ENCODE assay signal across 33 cellular contexts in genomic region chr16:27020031-27020430, GRCh38. TPM values are rescaled to one million over a fixed set of nuclear protein-coding genes. Genes with fewer than 3 reads are reported as not detected.
"Had no signal": no experiment of that assay in that cellular context is flagged by ENCODE, and none has a peak within 500 bp of the region (broad histone marks: within the 10 kb centered on the region; RNA-seq: fewer than 3 reads in every experiment).

No MANE protein-coding gene starts in this region.

- H3K4me3 ChIP-seq: stomach, suprapubic skin, testis, thoracic aorta, thyroid gland, tibial artery, tibial nerve, transverse colon, upper lobe of left lung, upper lobe of right lung, uterus, vagina had no signal

- H3K4me1 Mint-ChIP-seq: stimulated activated effector memory CD8-positive, alpha-beta T cell treated with anti-CD3 and anti-CD28 coated beads, Interleukin-12 subunit alpha, Interleukin-12 subunit beta, amount 100 ng/mL, for 72 hours; stimulated activated memory B cell treated with anti-CD40 and anti-IgM and Interleukin-4, amounts not matched to agents 10 μg/mL and 1 μg/mL and 100 μg/mL, for 72 hours; stimulated activated naive B cell treated with anti-CD40 and anti-IgM and Interleukin-4, amounts not matched to agents 10 μg/mL and 1 μg/mL and 100 μg/mL, for 72 hours; stimulated activated naive CD8-positive, alpha-beta T cell treated with anti-CD3 and anti-CD28 coated beads, Interleukin-15, amount 100 ng/mL, for 72 hours had no signal

- FAIRE-seq: urothelium cell line had no signal

- H3K9me3 Mint-ChIP-seq: stimulated activated naive CD8-positive, alpha-beta T cell treated with anti-CD3 and anti-CD28 coated beads, Interleukin-15, Interleukin-2, amounts not matched to agents 100 ng/mL and 50 ng/mL, for 24 hours had no signal

- DNase-seq: stimulated activated CD4-positive, alpha-beta T cell treated with anti-CD3 and anti-CD28 coated beads, Interleukin-2, amount 100 ng/mL, for 48 hours; stimulated activated CD4-positive, alpha-beta T cell treated with anti-CD3 and anti-CD28 coated beads, Interleukin-4, amount 100 ng/mL, for 1 hour; stimulated activated CD4-positive, alpha-beta T cell treated with anti-CD3 and anti-CD28 coated beads, Interleukin-4, amount 100 ng/mL, for 24 hours; stimulated activated CD4-positive, alpha-beta T cell treated with anti-CD3 and anti-CD28 coated beads, Interleukin-4, amount 100 ng/mL, for 4 hours; stimulated activated CD8-positive, alpha-beta memory T cell treated with anti-CD3 and anti-CD28 coated beads, Interleukin-4, amount 100 ng/mL, for 48 hours; stimulated activated naive B cell treated with anti-CD40 and anti-IgM and Interleukin-4, amounts not matched to agents 10 μg/mL and 1 μg/mL and 100 μg/mL, for 72 hours; stimulated activated naive CD4-positive, alpha-beta T cell; stimulated activated naive CD4-positive, alpha-beta T cell treated with Interleukin-2 at 50 U/mL for 16 hours; stimulated activated naive CD8-positive, alpha-beta T cell treated with anti-CD3 and anti-CD28 coated beads, Interleukin-15, amount 100 ng/mL, for 72 hours; stimulated activated naive CD8-positive, alpha-beta T cell treated with anti-CD3 and anti-CD28 coated beads, Interleukin-15, Interleukin-2, amounts not matched to agents 100 U/mL and 50 U/mL, for 24 hours; stomach; substantia nigra; testis; thyroid gland; tibial artery; transverse colon; trophoblast cell; upper lobe of left lung; upper lobe of right lung; uterus had no signal

- H3K36me3 Mint-ChIP-seq: stimulated activated effector memory CD8-positive, alpha-beta T cell treated with anti-CD3 and anti-CD28 coated beads, Interleukin-12 subunit alpha, Interleukin-12 subunit beta, amount 100 ng/mL, for 72 hours; stimulated activated memory B cell treated with anti-CD40 and anti-IgM and Interleukin-4, amounts not matched to agents 10 μg/mL and 1 μg/mL and 100 μg/mL, for 72 hours; stimulated activated naive B cell treated with anti-CD40 and anti-IgM and Interleukin-4, amounts not matched to agents 10 μg/mL and 1 μg/mL and 100 μg/mL, for 72 hours; type B pancreatic cell had no signal

- H3K9me3 ChIP-seq: suprapubic skin, testis, thoracic aorta, thyroid gland, tibial artery, tibial nerve, transverse colon, upper lobe of left lung, upper lobe of right lung, uterus, vagina had no signal

- H3K27me3 ChIP-seq: stomach, suprapubic skin, testis, thyroid gland, tibial artery, tibial nerve, transverse colon, upper lobe of left lung, upper lobe of right lung, uterus, vagina had no signal

- H3K27ac ChIP-seq: stomach, suprapubic skin, testis, thoracic aorta, thyroid gland, tibial artery, tibial nerve, transverse colon, upper lobe of left lung, upper lobe of right lung, uterus, vagina had no signal

- ATAC-seq: stimulated activated effector memory CD8-positive, alpha-beta T cell treated with anti-CD3 and anti-CD28 coated beads, Interleukin-12 subunit alpha, Interleukin-12 subunit beta, amount 100 ng/mL, for 72 hours; stimulated activated memory B cell treated with anti-CD40 and anti-IgM and Interleukin-4, amounts not matched to agents 10 μg/mL and 1 μg/mL and 100 μg/mL, for 72 hours; stimulated activated naive B cell treated with anti-CD40 and anti-IgM and Interleukin-4, amounts not matched to agents 10 μg/mL and 1 μg/mL and 100 μg/mL, for 72 hours; stimulated activated naive CD8-positive, alpha-beta T cell treated with anti-CD3 and anti-CD28 coated beads, Interleukin-15, amount 100 ng/mL, for 72 hours; stimulated activated naive CD8-positive, alpha-beta T cell treated with anti-CD3 and anti-CD28 coated beads, Interleukin-15, Interleukin-2, amounts not matched to agents 100 U/mL and 50 U/mL, for 24 hours; upper lobe of right lung had no signal

- H3K4me3 Mint-ChIP-seq: stimulated activated effector memory CD8-positive, alpha-beta T cell treated with anti-CD3 and anti-CD28 coated beads, Interleukin-12 subunit alpha, Interleukin-12 subunit beta, amount 100 ng/mL, for 72 hours; stimulated activated memory B cell treated with anti-CD40 and anti-IgM and Interleukin-4, amounts not matched to agents 10 μg/mL and 1 μg/mL and 100 μg/mL, for 72 hours; stimulated activated naive B cell treated with anti-CD40 and anti-IgM and Interleukin-4, amounts not matched to agents 10 μg/mL and 1 μg/mL and 100 μg/mL, for 72 hours; stimulated activated naive CD8-positive, alpha-beta T cell treated with anti-CD3 and anti-CD28 coated beads, Interleukin-15, amount 100 ng/mL, for 72 hours; stimulated activated naive CD8-positive, alpha-beta T cell treated with anti-CD3 and anti-CD28 coated beads, Interleukin-15, Interleukin-2, amounts not matched to agents 100 ng/mL and 50 ng/mL, for 24 hours; type B pancreatic cell had no signal

- H3K36me3 ChIP-seq: stomach, suprapubic skin, thoracic aorta, thyroid gland, tibial artery, tibial nerve, transverse colon, upper lobe of left lung, upper lobe of right lung, uterus, vagina had no signal

- H3K27ac Mint-ChIP-seq: stimulated activated effector memory CD8-positive, alpha-beta T cell treated with anti-CD3 and anti-CD28 coated beads, Interleukin-12 subunit alpha, Interleukin-12 subunit beta, amount 100 ng/mL, for 72 hours; stimulated activated memory B cell treated with anti-CD40 and anti-IgM and Interleukin-4, amounts not matched to agents 10 μg/mL and 1 μg/mL and 100 μg/mL, for 72 hours; stimulated activated naive B cell treated with anti-CD40 and anti-IgM and Interleukin-4, amounts not matched to agents 10 μg/mL and 1 μg/mL and 100 μg/mL, for 72 hours; stimulated activated naive CD8-positive, alpha-beta T cell treated with anti-CD3 and anti-CD28 coated beads, Interleukin-15, amount 100 ng/mL, for 72 hours; stimulated activated naive CD8-positive, alpha-beta T cell treated with anti-CD3 and anti-CD28 coated beads, Interleukin-15, Interleukin-2, amounts not matched to agents 100 ng/mL and 50 ng/mL, for 24 hours; type B pancreatic cell had no signal

- H3K4me1 ChIP-seq: stomach, suprapubic skin, testis, thyroid gland, tibial artery, tibial nerve, transverse colon, upper lobe of left lung, upper lobe of right lung, uterus, vagina had no signal

RNA-seq across cellular contexts. Expression of gene C16orf82, which starts 46.7 kb away (rescaled TPM):
- total RNA-seq: stomach, subcutaneous adipose tissue, suprapubic skin, temporal lobe, thoracic aorta, tibial nerve, transverse colon, upper lobe of left lung, upper lobe of right lung, ureter, urinary bladder, uterus, vagina had no signal
